Comparison of ENCODE assay signal across 8 cellular contexts in the genomic region with DNA sequence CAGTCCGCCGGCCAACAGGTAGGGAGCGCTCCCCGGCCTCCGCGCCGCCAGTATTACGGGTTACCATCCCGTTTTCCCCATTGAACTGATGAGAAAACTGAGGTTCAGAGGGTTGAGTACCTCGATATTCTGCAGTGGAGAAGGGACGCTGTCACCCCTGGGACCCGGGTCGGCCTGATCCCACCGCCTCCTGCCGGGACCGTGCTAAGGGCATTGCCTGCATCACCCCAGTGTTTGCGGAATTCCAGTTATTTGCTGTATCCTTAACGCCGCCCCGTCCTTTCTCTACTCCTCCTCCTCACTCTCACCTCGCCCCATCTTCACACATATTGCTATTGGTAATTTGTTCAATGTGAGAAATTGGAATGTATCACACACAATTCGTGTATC. TPM values are rescaled to one million over a fixed set of nuclear protein-coding genes. Genes with fewer than 3 reads are reported as not detected.
DNase-seq lines count a peak whose midpoint lies in the region; ATAC-seq and TF ChIP-seq lines count a peak whose summit lies in the region.

No MANE protein-coding gene starts in this region.

- H3K9me3 ChIP-seq in SU-DHL-6 (ENCODE audit: insufficient read depth, low read length) (no peaks in the 10 kb centered on the region), gastrocnemius medialis (no peaks in the 10 kb centered on the region)

- intact Hi-C loops in gastrocnemius medialis (cut with DNase I; ENCODE audit: low total_unique reads), result loop anchor here (2.0 kb wide), 1 partner anchor 58 kb away; no protein-coding TSS in a partner anchor

- TF ChIP-seq CTCF in SU-DHL-6 (IDR thresholded peaks at IDR 0.05; ENCODE audit: insufficient read depth, low read length, poor library complexity, severe bottlenecking) (no peak), foreskin fibroblast (IDR thresholded peaks at IDR 0.05; ENCODE audit: low read depth, low read length) (no peak), gastrocnemius medialis (IDR thresholded peaks at IDR 0.05 in 4 of 5, conservative IDR thresholded peaks at IDR 0.05 in 1 of 5) (no peak)

- H3K79me2 ChIP-seq in SU-DHL-6 (ENCODE audit: insufficient read depth, low read length), result no peaks in the 10 kb centered on the region

- H4K20me1 ChIP-seq in SU-DHL-6 (ENCODE audit: low read depth, low read length), result no peaks in the 10 kb centered on the region

- no peak for TF ChIP-seq POLR2A in gastrocnemius medialis (IDR thresholded peaks at IDR 0.05)

- peak overlapping the region; percentile 64 for H3K4me2 ChIP-seq in SU-DHL-6 (ENCODE audit: low read depth, low read length, poor library complexity, severe bottlenecking)

- no peak overlapping the region for H2AFZ ChIP-seq in SU-DHL-6 (ENCODE audit: low read depth, low read length, severe bottlenecking)

- in situ Hi-C loops in gastrocnemius medialis (cut with MboI; ENCODE audit: low sequenced_read_pairs in 4 of 4), result no loop called here

- DNase-seq in GM03348 (ENCODE audit: low spot score), result peak; percentile 61
- DNase-seq in foreskin fibroblast, result peak in 1 of 2 donors; percentile 39
- no peak for DNase-seq in gastrocnemius medialis
- DNase-seq in NCI-H1417 (lab: John Stamatoyannopoulos, UW), result no peak
- DNase-seq in retina, result no peak
- DNase-seq in NCI-H82 treated with DMSO at 0.1 percent for 48 hours (lab: John Stamatoyannopoulos, UW; ENCODE audit: unreplicated experiment), result no peak
- DNase-seq in NCI-H69 (lab: John Stamatoyannopoulos, UW), result no peak

- H3K27ac ChIP-seq in SU-DHL-6 (ENCODE audit: low read depth, low read length), result no peak overlapping the region
- peak overlapping the region; percentile 76 to 89 (median 82) for H3K27ac ChIP-seq in gastrocnemius medialis

- H3K36me3 ChIP-seq in SU-DHL-6 (ENCODE audit: low read length), result no peaks in the 10 kb centered on the region
- H3K36me3 ChIP-seq in gastrocnemius medialis, result no peaks in the 10 kb centered on the region

- peak overlapping the region; percentile 54 for H3K4me3 ChIP-seq in SU-DHL-6 (ENCODE audit: insufficient read depth, low read length, poor library complexity, severe bottlenecking)
- peak overlapping the region; percentile 55 to 79 for H3K4me3 ChIP-seq in foreskin fibroblast (ENCODE audit: low read depth in 1 of 2, low read length in 2 of 2)
- H3K4me3 ChIP-seq in gastrocnemius medialis, result peak overlapping the region; percentile 66 to 91 (median 78)

- H3K27me3 ChIP-seq in SU-DHL-6 (ENCODE audit: low read length), result no peaks in the 10 kb centered on the region
- H3K27me3 ChIP-seq in gastrocnemius medialis, result no peaks in the 10 kb centered on the region

- H3F3A ChIP-seq in SU-DHL-6 (ENCODE audit: insufficient read depth), result peaks cover 33% of the 10 kb centered on the region

- peaks cover 14 to 20% of the 10 kb centered on the region in 2 donors for H3K4me1 ChIP-seq in gastrocnemius medialis

- peak overlapping the region; percentile 69; the same call in 1 of the 2 replicates for H3K9ac ChIP-seq in SU-DHL-6 (ENCODE audit: low read length)

- no peaks in the 10 kb centered on the region for H3K9me2 ChIP-seq in SU-DHL-6 (replicated peaks; ENCODE audit: insufficient read depth, low read length)

- ATAC-seq in gastrocnemius medialis, result no peak

RNA-seq across cellular contexts. Expression of a gene that starts 0.4 kb away (rescaled TPM):
- 10 to 100 TPM in 2 of 4 donors, 1 to 10 TPM in 2; 5.8 to 13.3 (median 8.6) TPM for total RNA-seq in gastrocnemius medialis
